ENCODE assay signal across 9 cellular contexts in the genomic region with DNA sequence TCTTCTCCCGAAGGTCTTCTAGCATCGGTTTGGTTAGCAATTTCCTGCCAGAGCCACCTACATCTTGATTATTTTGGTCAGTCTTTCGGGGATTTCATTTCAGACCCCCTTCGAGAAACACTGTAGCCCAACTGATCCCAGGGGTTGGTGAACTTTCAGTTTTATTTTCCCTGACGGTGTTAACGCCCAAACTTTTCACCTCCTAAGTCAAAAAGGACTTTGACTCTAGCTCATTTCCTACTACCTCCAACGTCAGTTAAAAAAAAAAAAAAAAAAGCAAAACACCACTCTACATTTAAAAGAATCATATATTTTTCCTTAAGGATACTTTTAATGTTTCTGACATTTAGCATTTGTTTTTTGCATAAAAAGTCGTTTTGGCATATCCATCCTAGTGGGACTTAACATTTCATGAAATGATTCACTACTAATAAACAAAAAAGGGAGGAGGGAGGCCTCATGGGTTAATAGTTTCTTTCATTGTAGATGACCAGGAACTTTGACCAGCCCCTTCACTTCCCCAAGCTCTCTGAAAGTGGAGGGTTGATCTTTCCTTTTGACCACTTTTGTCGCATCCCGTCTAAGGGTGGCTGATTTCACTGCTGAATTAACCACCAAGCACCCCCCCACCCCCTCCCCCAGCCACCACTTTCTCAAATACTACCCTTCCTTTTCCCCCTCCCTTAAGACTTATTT. TPM values are rescaled to one million over a fixed set of nuclear protein-coding genes. Genes with fewer than 3 reads are reported as not detected.
A peak's percentile ranks its signal among the peaks of the same experiment; 100 is the strongest.
DNase-seq lines count a peak whose midpoint lies in the region; ATAC-seq, FAIRE-seq and TF ChIP-seq lines count a peak whose summit lies in the region.
"Had no signal": no experiment of that assay in that cellular context is flagged by ENCODE, and none has a peak within 500 bp of the region (broad histone marks: within the 10 kb centered on the region; RNA-seq: fewer than 3 reads in every experiment).

No MANE protein-coding gene starts in this region.

- H2AFZ ChIP-seq in H9 (ENCODE audit: low read length): no peak overlapping the region

- intact Hi-C loops in right cardiac atrium (cut with DNase I): no loop called here

- H3K4me3 ChIP-seq in right cardiac atrium (ENCODE audit: low read length) (peak overlapping the region; percentile 100), skin epidermis (peak overlapping the region; percentile 44 to 70 (median 63))

- peaks cover 44 to 49% of the 10 kb centered on the region in 2 experiments for H3K4me1 Mint-ChIP-seq in H9

- no peak overlapping the region for H3K4ac ChIP-seq in H9 (ENCODE audit: low read depth, low read length)

- no peaks in the 10 kb centered on the region; the same call in 1 of the 2 replicates for H3K27me3 Mint-ChIP-seq in H9 (ENCODE audit: low read depth)

- H3K23me2 ChIP-seq in H9 (ENCODE audit: insufficient read length, low read depth, low read length, poor library complexity, severe bottlenecking): peaks cover 19% of the 10 kb centered on the region

- H3K27me3 ChIP-seq in H9 (ENCODE audit: insufficient read depth, low read length) (no peaks in the 10 kb centered on the region), right cardiac atrium (ENCODE audit: control insufficient read depth, insufficient read depth) (no peaks in the 10 kb centered on the region)

- no peak overlapping the region for H4K5ac ChIP-seq in H9 (ENCODE audit: insufficient read length, low read depth, low read length)

- no peak overlapping the region for H2BK120ac ChIP-seq in H9 (ENCODE audit: low read depth, low read length, poor library complexity, severe bottlenecking)

- no peak overlapping the region for H4K8ac ChIP-seq in H9 (replicated peaks; ENCODE audit: insufficient read length, low read depth, low read length)

- H2BK15ac ChIP-seq in H9 (ENCODE audit: low read depth, low read length): no peak overlapping the region

- H2BK20ac ChIP-seq in H9 (ENCODE audit: low read depth, low read length, poor library complexity, severe bottlenecking): no peak overlapping the region

- ATAC-seq in right cardiac atrium (peak; percentile 3 to 14), HG03520 (IDR thresholded peaks at IDR 0.05; ENCODE audit: unreplicated experiment) (no peak)

- no peak overlapping the region for H2BK5ac ChIP-seq in H9 (ENCODE audit: insufficient read length, low read length)

- no peak overlapping the region for H3K23ac ChIP-seq in H9 (ENCODE audit: insufficient read length, low read depth, low read length)

- H4K91ac ChIP-seq in H9 (ENCODE audit: insufficient read length, low read depth, low read length): no peak overlapping the region

- WGBS in H9 (ENCODE audit: extremely low coverage, insufficient read length, low lambda C conversion rate): no CpG with 5 or more reads among the region's 10 CpGs
- WGBS in right cardiac atrium: 22% methylated on average over 10 of the region's 10 CpGs

- H3K9me3 ChIP-seq in H9 (ENCODE audit: control insufficient read depth, low read depth, low read length) (no peaks in the 10 kb centered on the region), right cardiac atrium (ENCODE audit: control insufficient read depth, low read length) (no peaks in the 10 kb centered on the region)

- H3K79me1 ChIP-seq in H9 (ENCODE audit: insufficient read depth, low read depth, low read length, poor library complexity, severe bottlenecking): no peaks in the 10 kb centered on the region

- H3K4me2 ChIP-seq in H9 (ENCODE audit: insufficient read depth, insufficient read length, low read length): peak overlapping the region; percentile 12

- H3K56ac ChIP-seq in H9 (ENCODE audit: insufficient read length, low read depth, low read length): no peak overlapping the region

- H3T11ph ChIP-seq in H9 (ENCODE audit: low read length): no peak overlapping the region

- H3K27ac ChIP-seq in H9 (ENCODE audit: insufficient read length, low read depth, low read length) (peak overlapping the region; percentile 57), right cardiac atrium (ENCODE audit: low read length) (peak overlapping the region; percentile 90), skin epidermis (peak overlapping the region in 16 of 21 experiments; percentile 17 to 94 (median 65))

- no peak for TF ChIP-seq CTCF in H9 (conservative IDR thresholded peaks at IDR 0.05)

- H3K4me1 ChIP-seq in H9 (ENCODE audit: insufficient read depth, low read length) (peaks cover 9% of the 10 kb centered on the region), right cardiac atrium (ENCODE audit: control insufficient read depth, insufficient read depth, low read length) (peaks cover 4% of the 10 kb centered on the region)

- FAIRE-seq in TTC549 (lab: Jason Lieb, UNC): peak; percentile 46

- no peaks in the 10 kb centered on the region for H4K20me1 ChIP-seq in H9 (ENCODE audit: control insufficient read depth, insufficient read depth, insufficient read length)

- peak overlapping the region; percentile 98 to 100 for H3K4me3 Mint-ChIP-seq in H9

- no peak overlapping the region for H3K18ac ChIP-seq in H9 (ENCODE audit: insufficient read length, low read depth, low read length)

- no peak overlapping the region for H2AK5ac ChIP-seq in H9 (ENCODE audit: insufficient read length, low read length)

- peaks cover 12 to 27% (median 23%) of the 10 kb centered on the region in 3 experiments for H3K36me3 Mint-ChIP-seq in H9 (ENCODE audit: insufficient read depth in 1 of 3, low read depth in 3 of 3)

- DNase-seq in H9 (no peak), right cardiac atrium (no peak), NCI-H1092 treated with DMSO at 0.1 percent for 48 hours (lab: John Stamatoyannopoulos, UW) (no peak), dedifferentiated amniotic fluid mesenchymal stem cell (ENCODE audit: extremely low spot score) (no peak)
- no peak for DNase-seq in activated CD8-positive, alpha-beta memory T cell treated with anti-CD3 and anti-CD28 coated beads, Interleukin-2, amount 50 U/mL, for 4 hours

- peak overlapping the region; percentile 73 to 98 (median 93) for H3K27ac Mint-ChIP-seq in H9

- no peak overlapping the region for H3K9ac ChIP-seq in H9 (ENCODE audit: extremely low read depth, insufficient read length, low read length)

- H2BK12ac ChIP-seq in H9 (ENCODE audit: insufficient read length, low read depth, low read length): no peak overlapping the region

- H3K14ac ChIP-seq in H9 (ENCODE audit: insufficient read depth, low read length): no peak overlapping the region

- H3K9me3 Mint-ChIP-seq in H9: peaks cover 0 to 4% of the 10 kb centered on the region in 2 experiments; a peak in 3 of 5 replicates
- H3K9me3 Mint-ChIP-seq: stimulated activated naive CD8-positive, alpha-beta T cell treated with anti-CD3 and anti-CD28 coated beads, Interleukin-15, Interleukin-2, amounts not matched to agents 100 ng/mL and 50 ng/mL, for 24 hours had no signal

- peaks cover 17% of the 10 kb centered on the region; the same call in 1 of the 2 replicates for H3K79me2 ChIP-seq in H9 (ENCODE audit: insufficient read depth, low read length)

RNA-seq across cellular contexts. Expression of gene TCF7L2, which starts 0.8 kb away (rescaled TPM):
- total RNA-seq in H9 (2021) (71.1 and 73.0 TPM in 2 replicates), right cardiac atrium (10 to 100 TPM; 15.6 to 18.7 (median 16.6) TPM)
- polyA plus RNA-seq in right cardiac atrium: 9.2 TPM
